In the genomic region with DNA sequence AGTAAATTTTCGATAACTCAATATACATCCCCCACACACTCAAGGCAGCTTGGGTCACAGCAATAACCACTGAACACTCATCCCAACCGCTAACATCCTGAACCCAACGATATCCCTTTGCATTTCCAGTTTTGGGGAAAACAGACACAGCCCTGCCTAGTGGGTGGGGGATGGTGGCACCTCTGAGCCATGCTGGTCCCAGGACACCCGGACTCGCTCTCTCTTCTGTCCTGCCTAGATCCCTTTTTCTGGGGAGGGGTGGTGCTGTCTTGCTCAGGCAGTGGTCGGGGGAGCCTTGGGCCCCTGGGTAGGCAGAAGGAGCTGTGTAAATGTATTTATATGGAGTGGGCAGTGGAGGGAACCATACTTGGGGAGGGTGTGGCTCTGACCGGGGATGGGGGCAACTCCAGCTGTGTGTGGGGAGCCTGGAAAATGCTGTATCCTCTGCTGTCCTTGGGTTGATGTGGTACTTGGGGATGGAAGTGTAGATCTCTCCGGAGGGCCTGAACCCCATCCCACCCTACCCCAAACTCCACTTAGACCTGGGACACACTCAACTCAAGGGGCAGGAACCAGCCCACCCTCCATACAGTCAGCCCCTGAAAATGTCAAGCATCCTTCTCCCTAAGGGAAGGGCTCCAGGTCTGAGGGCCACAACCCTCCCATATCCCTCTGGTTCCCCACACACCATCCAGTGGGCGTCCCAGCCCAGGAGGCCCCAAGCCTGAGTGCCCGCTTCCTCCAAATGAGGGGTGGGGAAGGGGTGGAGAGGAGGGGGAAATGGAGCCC, we compare ENCODE assay signal across 1 cellular context.
TF ChIP-seq lines count a peak whose summit lies in the region.

No MANE protein-coding gene starts in this region.

TF ChIP-seq in WTC11, 78 proteins besides CTCF, POLR2A, EP300 and RAD21 (continued from another document):
- TF ChIP-seq, protein P1, sequence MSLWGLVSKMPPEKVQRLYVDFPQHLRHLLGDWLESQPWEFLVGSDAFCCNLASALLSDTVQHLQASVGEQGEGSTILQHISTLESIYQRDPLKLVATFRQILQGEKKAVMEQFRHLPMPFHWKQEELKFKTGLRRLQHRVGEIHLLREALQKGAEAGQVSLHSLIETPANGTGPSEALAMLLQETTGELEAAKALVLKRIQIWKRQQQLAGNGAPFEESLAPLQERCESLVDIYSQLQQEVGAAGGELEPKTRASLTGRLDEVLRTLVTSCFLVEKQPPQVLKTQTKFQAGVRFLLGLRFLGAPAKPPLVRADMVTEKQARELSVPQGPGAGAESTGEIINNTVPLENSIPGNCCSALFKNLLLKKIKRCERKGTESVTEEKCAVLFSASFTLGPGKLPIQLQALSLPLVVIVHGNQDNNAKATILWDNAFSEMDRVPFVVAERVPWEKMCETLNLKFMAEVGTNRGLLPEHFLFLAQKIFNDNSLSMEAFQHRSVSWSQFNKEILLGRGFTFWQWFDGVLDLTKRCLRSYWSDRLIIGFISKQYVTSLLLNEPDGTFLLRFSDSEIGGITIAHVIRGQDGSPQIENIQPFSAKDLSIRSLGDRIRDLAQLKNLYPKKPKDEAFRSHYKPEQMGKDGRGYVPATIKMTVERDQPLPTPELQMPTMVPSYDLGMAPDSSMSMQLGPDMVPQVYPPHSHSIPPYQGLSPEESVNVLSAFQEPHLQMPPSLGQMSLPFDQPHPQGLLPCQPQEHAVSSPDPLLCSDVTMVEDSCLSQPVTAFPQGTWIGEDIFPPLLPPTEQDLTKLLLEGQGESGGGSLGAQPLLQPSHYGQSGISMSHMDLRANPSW (CRISPR knock-in tag; conservative IDR thresholded peaks at IDR 0.05; ENCODE audit: low read depth): no peak
- TF ChIP-seq ZNF138 (CRISPR knock-in tag; conservative IDR thresholded peaks at IDR 0.05) (no peak), CDX4 (CRISPR knock-in tag; IDR thresholded peaks at IDR 0.05; ENCODE audit: borderline replicate concordance) (no peak), FOXP4 (CRISPR knock-in tag; IDR thresholded peaks at IDR 0.05) (no peak), GABPB1 (CRISPR knock-in tag; IDR thresholded peaks at IDR 0.05) (no peak), FOXP1 (CRISPR knock-in tag; IDR thresholded peaks at IDR 0.05; ENCODE audit: borderline replicate concordance) (no peak; the same call in 1 of the 2 replicates), NR2C2 (CRISPR knock-in tag; IDR thresholded peaks at IDR 0.05) (no peak), FOXK1 (CRISPR knock-in tag; IDR thresholded peaks at IDR 0.05) (no peak)
- TF ChIP-seq, protein P2, sequence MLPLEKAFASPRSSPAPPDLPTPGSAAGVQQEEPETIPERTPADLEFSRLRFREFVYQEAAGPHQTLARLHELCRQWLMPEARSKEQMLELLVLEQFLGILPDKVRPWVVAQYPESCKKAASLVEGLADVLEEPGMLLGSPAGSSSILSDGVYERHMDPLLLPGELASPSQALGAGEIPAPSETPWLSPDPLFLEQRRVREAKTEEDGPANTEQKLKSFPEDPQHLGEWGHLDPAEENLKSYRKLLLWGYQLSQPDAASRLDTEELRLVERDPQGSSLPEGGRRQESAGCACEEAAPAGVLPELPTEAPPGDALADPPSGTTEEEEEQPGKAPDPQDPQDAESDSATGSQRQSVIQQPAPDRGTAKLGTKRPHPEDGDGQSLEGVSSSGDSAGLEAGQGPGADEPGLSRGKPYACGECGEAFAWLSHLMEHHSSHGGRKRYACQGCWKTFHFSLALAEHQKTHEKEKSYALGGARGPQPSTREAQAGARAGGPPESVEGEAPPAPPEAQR (CRISPR knock-in tag; IDR thresholded peaks at IDR 0.05): no peak
- TF ChIP-seq, protein P3, sequence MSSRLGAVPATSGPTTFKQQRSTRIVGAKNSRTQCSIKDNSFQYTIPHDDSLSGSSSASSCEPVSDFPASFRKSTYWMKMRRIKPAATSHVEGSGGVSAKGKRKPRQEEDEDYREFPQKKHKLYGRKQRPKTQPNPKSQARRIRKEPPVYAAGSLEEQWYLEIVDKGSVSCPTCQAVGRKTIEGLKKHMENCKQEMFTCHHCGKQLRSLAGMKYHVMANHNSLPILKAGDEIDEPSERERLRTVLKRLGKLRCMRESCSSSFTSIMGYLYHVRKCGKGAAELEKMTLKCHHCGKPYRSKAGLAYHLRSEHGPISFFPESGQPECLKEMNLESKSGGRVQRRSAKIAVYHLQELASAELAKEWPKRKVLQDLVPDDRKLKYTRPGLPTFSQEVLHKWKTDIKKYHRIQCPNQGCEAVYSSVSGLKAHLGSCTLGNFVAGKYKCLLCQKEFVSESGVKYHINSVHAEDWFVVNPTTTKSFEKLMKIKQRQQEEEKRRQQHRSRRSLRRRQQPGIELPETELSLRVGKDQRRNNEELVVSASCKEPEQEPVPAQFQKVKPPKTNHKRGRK (CRISPR knock-in tag; IDR thresholded peaks at IDR 0.05; ENCODE audit: borderline replicate concordance): no peak
TF ChIP-seq in WTC11: peak in this region for 0.
